8 cellular contexts compared by ENCODE assay signal in genomic region chr12:132955094-132955932, GRCh38. TPM values are rescaled to one million over a fixed set of nuclear protein-coding genes. Genes with fewer than 3 reads are reported as not detected.
DNase-seq lines count a peak whose midpoint lies in the region; ATAC-seq and TF ChIP-seq lines count a peak whose summit lies in the region.

No MANE protein-coding gene starts in this region.

- DNase-seq in CD1c-positive myeloid dendritic cell (ENCODE audit: extremely low spot score) (peak; percentile 5), Panc1 (ENCODE audit: low read depth, low spot score) (peak; percentile 8), coronary artery (ENCODE audit: low spot score) (no peak), left lobe of liver (ENCODE audit: low spot score) (peak; percentile 64), NCI-H524 treated with DMSO at 0.1 percent for 48 hours (lab: John Stamatoyannopoulos, UW) (no peak)

- POLR2A ChIA-PET in Panc1 (lab: Charles Lee), result interaction anchor here (0.7 kb wide), 1 partner anchor 20 kb away, joined by 4 read pairs; no protein-coding TSS in a partner anchor

- TSS peak; percentile 89 for BruUV-seq in Panc1 (replicated peaks; lab: Mats Ljungman, UMichigan)

- H3K4me3 Mint-ChIP-seq in stimulated activated memory B cell treated with anti-CD40 and anti-IgM and Interleukin-4, amounts not matched to agents 10 μg/mL and 1 μg/mL and 100 μg/mL, for 72 hours, result peak overlapping the region; percentile 94

- H3K36me3 Mint-ChIP-seq in stimulated activated memory B cell treated with anti-CD40 and anti-IgM and Interleukin-4, amounts not matched to agents 10 μg/mL and 1 μg/mL and 100 μg/mL, for 72 hours, result peaks cover 23% of the 10 kb centered on the region

- peaks cover 4% of the 10 kb centered on the region for H3K9me3 Mint-ChIP-seq in stimulated activated memory B cell treated with anti-CD40 and anti-IgM and Interleukin-4, amounts not matched to agents 10 μg/mL and 1 μg/mL and 100 μg/mL, for 72 hours

- H3K4me1 ChIP-seq in Panc1 (ENCODE audit: control insufficient read depth, insufficient read depth, low read length), result 0 out of 2 replicates have a peak, but pooled peaks cover 6% of the 10 kb centered on the region

- no peaks in the 10 kb centered on the region for H3K27me3 Mint-ChIP-seq in stimulated activated memory B cell treated with anti-CD40 and anti-IgM and Interleukin-4, amounts not matched to agents 10 μg/mL and 1 μg/mL and 100 μg/mL, for 72 hours

- intact Hi-C loops in Panc1 (cut with micrococcal nuclease; ENCODE audit: unreplicated experiment), result no loop called here

- peaks cover 29% of the 10 kb centered on the region; the same call in 1 of the 2 replicates for H3K9me3 ChIP-seq in Panc1 (ENCODE audit: control insufficient read depth, insufficient read depth, low read depth, low read length)

- CTCF ChIA-PET in Panc1 (lab: Charles Lee), result no interaction called here

- no peaks in the 10 kb centered on the region for H3K36me3 ChIP-seq in Panc1 (ENCODE audit: control insufficient read depth, insufficient read depth, low read length)

- H3K27me3 ChIP-seq in Panc1 (ENCODE audit: control insufficient read depth, insufficient read depth, low read length), result no peaks in the 10 kb centered on the region

- peak overlapping the region; percentile 82 to 85 for H3K4me3 ChIP-seq in Panc1 (ENCODE audit: low read depth in 2 of 2, low read length in 2 of 2)
- H3K4me3 ChIP-seq in coronary artery, result peak overlapping the region; percentile 80

- H3K4me1 Mint-ChIP-seq in stimulated activated memory B cell treated with anti-CD40 and anti-IgM and Interleukin-4, amounts not matched to agents 10 μg/mL and 1 μg/mL and 100 μg/mL, for 72 hours, result peaks cover 33% of the 10 kb centered on the region

- peak overlapping the region; percentile 93 for H3K27ac ChIP-seq in Panc1 (ENCODE audit: low read length)
- peak overlapping the region; percentile 82 to 89 for H3K27ac ChIP-seq in coronary artery

- peak; percentile 28 for ATAC-seq in GM18867 (IDR thresholded peaks at IDR 0.05; ENCODE audit: unreplicated experiment)
- ATAC-seq in HG03175 (IDR thresholded peaks at IDR 0.05; ENCODE audit: unreplicated experiment), result peak; percentile 37
- peak; percentile 66 for ATAC-seq in Panc1
- peak; percentile 59 for ATAC-seq in left lobe of liver
- peak; percentile 84 for ATAC-seq in stimulated activated memory B cell treated with anti-CD40 and anti-IgM and Interleukin-4, amounts not matched to agents 10 μg/mL and 1 μg/mL and 100 μg/mL, for 72 hours

- TF ChIP-seq CTCF in Panc1 (IDR thresholded peaks at IDR 0.05), result no peak
- no peak for TF ChIP-seq CTCF in coronary artery (IDR thresholded peaks at IDR 0.05)

- peak overlapping the region; percentile 96 for H3K27ac Mint-ChIP-seq in stimulated activated memory B cell treated with anti-CD40 and anti-IgM and Interleukin-4, amounts not matched to agents 10 μg/mL and 1 μg/mL and 100 μg/mL, for 72 hours

- in situ Hi-C loops in Panc1 (cut with HindIII; ENCODE audit: low pct_unique_long_range_greater_than_20kb, low sequenced_read_pairs), result no loop called here

RNA-seq across cellular contexts. Expression of gene ZNF605, which starts 0.8 kb away (rescaled TPM):
- total RNA-seq in Panc1 (2021; ENCODE audit: unreplicated experiment) (20.6 TPM), left lobe of liver (6.6 TPM)
- 6.7 TPM for polyA plus RNA-seq in Panc1 (2012; ENCODE audit: insufficient read length)

RNA-seq across cellular contexts. Expression of gene ZNF26, which starts 30.9 kb away (rescaled TPM):
- total RNA-seq in Panc1 (2021; ENCODE audit: unreplicated experiment) (22.1 TPM), left lobe of liver (5.1 TPM)
- 9.0 TPM for polyA plus RNA-seq in Panc1 (2012; ENCODE audit: insufficient read length)

Comparison
In these comparisons a context has a peak if more than half of its experiments do, and no peak if none do; other contexts are left out.
1. DNase-seq: peak in CD1c-positive myeloid dendritic cell (single experiment), Panc1 (single experiment) and left lobe of liver (single experiment); none in coronary artery (single experiment) and NCI-H524 treated with DMSO at 0.1 percent for 48 hours (single experiment).
2. ATAC-seq: peak in every context shown above with its lines; median percentile 84 in stimulated activated memory B cell treated with anti-CD40 and anti-IgM and Interleukin-4, amounts not matched to agents 10 μg/mL and 1 μg/mL and 100 μg/mL, for 72 hours; 66 in Panc1; 59 in left lobe of liver; 37 in HG03175; 28 in GM18867.